17 cellular contexts compared by ENCODE assay signal in the genomic region with DNA sequence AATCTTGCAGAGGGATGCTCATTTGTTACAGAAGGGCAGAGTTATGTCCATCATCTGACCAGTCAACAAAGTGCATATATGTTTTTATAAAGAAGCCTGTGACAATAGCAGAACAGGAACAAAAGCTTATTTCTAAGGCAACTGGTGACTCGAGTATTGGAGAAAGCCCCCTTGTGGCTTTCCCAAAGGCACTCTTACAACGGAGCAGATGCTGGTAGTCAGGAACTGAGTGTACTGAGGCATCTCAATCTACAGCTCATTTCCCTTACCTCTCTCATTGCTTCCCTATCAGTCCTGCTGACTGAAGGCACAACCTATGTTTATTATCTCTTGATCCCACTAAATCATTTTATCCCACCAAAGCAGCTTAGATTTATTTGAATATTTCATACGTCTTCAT.
DNase-seq lines count a peak whose midpoint lies in the region; ATAC-seq and TF ChIP-seq lines count a peak whose summit lies in the region.
"Had no signal": no experiment of that assay in that cellular context is flagged by ENCODE, and none has a peak within 500 bp of the region (broad histone marks: within the 10 kb centered on the region; RNA-seq: fewer than 3 reads in every experiment).

No MANE protein-coding gene starts in this region.

- H3K9ac ChIP-seq in Loucy (ENCODE audit: low read depth, low read length, poor library complexity, severe bottlenecking) (no peak overlapping the region), mesendoderm (ENCODE audit: low read length) (no peak overlapping the region)

- H3K27me3 Mint-ChIP-seq in GM23338 (ENCODE audit: insufficient read depth, low read depth, poor library complexity) (peaks cover 2% of the 10 kb centered on the region), WTC11 (ENCODE audit: low read depth) (no peaks in the 10 kb centered on the region), endothelial cell (ENCODE audit: unreplicated experiment) (no peaks in the 10 kb centered on the region)
- H3K27me3 Mint-ChIP-seq: activated naive CD8-positive, alpha-beta T cell treated with anti-CD3 and anti-CD28 coated beads for 36 hours had no signal

- H3K79me1 ChIP-seq in mesendoderm (ENCODE audit: low read length), result no peaks in the 10 kb centered on the region

- H3K79me2 ChIP-seq in GM23338 (replicated peaks; ENCODE audit: insufficient read depth), result no peaks in the 10 kb centered on the region
- H3K79me2 ChIP-seq in Loucy (ENCODE audit: insufficient read depth, low read length), result no peaks in the 10 kb centered on the region
- no peaks in the 10 kb centered on the region for H3K79me2 ChIP-seq in mesendoderm (ENCODE audit: control insufficient read depth, insufficient read depth, low read length)

- peak overlapping the region; percentile 56 for H4K8ac ChIP-seq in mesendoderm (ENCODE audit: low read depth, low read length)

- CTCF ChIA-PET in WTC11 (lab: Charles Lee), result interaction anchor here (0.6 to 2.4 kb wide), 12 partner anchors 10 to 400 kb away, joined by 3 to 26 read pairs (median 4); no protein-coding TSS in a partner anchor

- H3K9me3 ChIP-seq in Loucy (ENCODE audit: insufficient read depth, low read depth, low read length), result no peaks in the 10 kb centered on the region
- H3K9me3 ChIP-seq: colonic mucosa, neutrophil had no signal

- H3K27me3 ChIP-seq in GM23338 (ENCODE audit: insufficient read depth), result no peaks in the 10 kb centered on the region
- no peaks in the 10 kb centered on the region for H3K27me3 ChIP-seq in Loucy (ENCODE audit: insufficient read depth, low read length, poor library complexity, severe bottlenecking)
- no peaks in the 10 kb centered on the region for H3K27me3 ChIP-seq in mesendoderm (ENCODE audit: insufficient read depth, low read length, poor library complexity)
- H3K27me3 ChIP-seq: colonic mucosa, esophagus muscularis mucosa, neutrophil, spleen had no signal

- ATAC-seq in GM23338, result peak; percentile 78
- peak; percentile 86 for ATAC-seq in WTC11

- H3K36me3 ChIP-seq in GM23338 (ENCODE audit: insufficient read depth), result no peaks in the 10 kb centered on the region
- no peaks in the 10 kb centered on the region for H3K36me3 ChIP-seq in Loucy (ENCODE audit: insufficient read depth, low read length)
- no peaks in the 10 kb centered on the region for H3K36me3 ChIP-seq in mesendoderm (ENCODE audit: control insufficient read depth, insufficient read depth, low read length)
- H3K36me3 ChIP-seq: colonic mucosa, esophagus muscularis mucosa, neutrophil, spleen had no signal

- DNase-seq in GM23338 (ENCODE audit: low spot score), result peak; percentile 47
- DNase-seq in WTC11 (ENCODE audit: low spot score), result no peak
- peak; percentile 56 for DNase-seq in mesendoderm
- no peak for DNase-seq in activated naive CD4-positive, alpha-beta T cell (lab: John Stamatoyannopoulos, UW)
- no peak for DNase-seq in endothelial cell (ENCODE audit: low spot score)
- DNase-seq in NOMO-1 (lab: John Stamatoyannopoulos, UW; ENCODE audit: unreplicated experiment in 2 of 2), result no peak
- DNase-seq: activated CD8-positive, alpha-beta memory T cell treated with anti-CD3 and anti-CD28 coated beads, Interleukin-2, amount 50 U/mL, for 48 hours; activated naive CD8-positive, alpha-beta T cell treated with anti-CD3 and anti-CD28 coated beads for 36 hours; colonic mucosa; NCI-H1092 treated with DMSO at 0.1 percent for 48 hours; NCI-H510A; spleen had no signal

- H2BK5ac ChIP-seq in mesendoderm (ENCODE audit: low read length), result no peak overlapping the region

- H3F3A ChIP-seq in GM23338 (replicated peaks; ENCODE audit: low read depth) (no peaks in the 10 kb centered on the region), Loucy (ENCODE audit: low read depth) (no peaks in the 10 kb centered on the region)

- no peak overlapping the region for H3K27ac ChIP-seq in GM23338 (ENCODE audit: low read depth)
- no peak overlapping the region for H3K27ac ChIP-seq in mesendoderm (ENCODE audit: low read depth, low read length)
- H3K27ac ChIP-seq: colonic mucosa, esophagus muscularis mucosa, neutrophil, SK-N-MC, spleen had no signal

- H3K4ac ChIP-seq in mesendoderm (ENCODE audit: low read depth, low read length), result no peak overlapping the region

- H3K4me1 Mint-ChIP-seq in GM23338, result no peaks in the 10 kb centered on the region
- H3K4me1 Mint-ChIP-seq in WTC11, result no peaks in the 10 kb centered on the region
- peaks cover 3% of the 10 kb centered on the region for H3K4me1 Mint-ChIP-seq in endothelial cell (ENCODE audit: unreplicated experiment)
- H3K4me1 Mint-ChIP-seq: activated naive CD8-positive, alpha-beta T cell treated with anti-CD3 and anti-CD28 coated beads for 36 hours had no signal

- no peak overlapping the region for H3K23ac ChIP-seq in mesendoderm (ENCODE audit: low read length)

- no peak overlapping the region for H3K27ac Mint-ChIP-seq in GM23338
- H3K27ac Mint-ChIP-seq in WTC11, result no peak overlapping the region
- no peak overlapping the region for H3K27ac Mint-ChIP-seq in endothelial cell (ENCODE audit: unreplicated experiment)
- H3K27ac Mint-ChIP-seq: activated naive CD8-positive, alpha-beta T cell treated with anti-CD3 and anti-CD28 coated beads for 36 hours had no signal

- H2BK15ac ChIP-seq in mesendoderm (replicated peaks; ENCODE audit: low read depth), result no peak overlapping the region

- H3K9me2 ChIP-seq in GM23338 (ENCODE audit: insufficient read depth) (no peaks in the 10 kb centered on the region; the same call in 1 of the 2 replicates), Loucy (replicated peaks; ENCODE audit: low read depth, low read length) (no peaks in the 10 kb centered on the region)

- H2BK120ac ChIP-seq in mesendoderm (ENCODE audit: low read depth, low read length), result no peak overlapping the region

- no peak overlapping the region for H3K56ac ChIP-seq in mesendoderm (ENCODE audit: low read length)

- TF ChIP-seq CTCF in GM23338 (conservative IDR thresholded peaks at IDR 0.05; ENCODE audit: low read depth in 2 of 2) (peak; percentile 42 to 52; a peak in 3 of 4 replicates), Loucy (conservative IDR thresholded peaks at IDR 0.05; ENCODE audit: low read length) (no peak), WTC11 (IDR thresholded peaks at IDR 0.05) (no peak), endothelial cell (IDR thresholded peaks at IDR 0.05; ENCODE audit: unreplicated experiment) (no peak)

- no peak overlapping the region for H3K4me3 ChIP-seq in GM23338
- peak overlapping the region; percentile 7 for H3K4me3 ChIP-seq in Loucy (ENCODE audit: low read length, poor library complexity, severe bottlenecking)
- H3K4me3 ChIP-seq in mesendoderm (ENCODE audit: low read length), result no peak overlapping the region
- H3K4me3 ChIP-seq: colonic mucosa, esophagus muscularis mucosa, lung, SK-N-MC, spleen had no signal

- no peaks in the 10 kb centered on the region for H4K20me1 ChIP-seq in GM23338 (replicated peaks; ENCODE audit: insufficient read depth)
- H4K20me1 ChIP-seq in Loucy (ENCODE audit: insufficient read depth, low read length, poor library complexity, severe bottlenecking), result no peaks in the 10 kb centered on the region

- H3K18ac ChIP-seq in mesendoderm (ENCODE audit: low read length), result no peak overlapping the region

- POLR2A ChIA-PET in WTC11 (lab: Charles Lee), result no interaction called here

- no peak overlapping the region for H3K4me2 ChIP-seq in GM23338
- H3K4me2 ChIP-seq in Loucy (ENCODE audit: low read depth, low read length, poor library complexity, severe bottlenecking), result peak overlapping the region; percentile 27
- H3K4me2 ChIP-seq in mesendoderm (ENCODE audit: low read length), result no peak overlapping the region

- no peak overlapping the region for H2AK5ac ChIP-seq in mesendoderm (ENCODE audit: low read length)

- H3K9me3 Mint-ChIP-seq in GM23338 (peaks cover 6% of the 10 kb centered on the region), WTC11 (peaks cover 21% of the 10 kb centered on the region), endothelial cell (ENCODE audit: unreplicated experiment) (no peaks in the 10 kb centered on the region)

- no peak overlapping the region for H3K4me3 Mint-ChIP-seq in GM23338
- no peak overlapping the region for H3K4me3 Mint-ChIP-seq in WTC11
- H3K4me3 Mint-ChIP-seq in endothelial cell (ENCODE audit: unreplicated experiment), result no peak overlapping the region
- H3K4me3 Mint-ChIP-seq: activated naive CD8-positive, alpha-beta T cell treated with anti-CD3 and anti-CD28 coated beads for 36 hours had no signal

- H4K5ac ChIP-seq in mesendoderm (ENCODE audit: low read length), result no peak overlapping the region

- H2AFZ ChIP-seq in GM23338, result peak overlapping the region; percentile 11; the same call in 1 of the 2 replicates
- H2AFZ ChIP-seq in Loucy (ENCODE audit: low read length), result no peak overlapping the region

- WGBS in mesendoderm (ENCODE audit: extremely low coverage, insufficient coverage, low lambda C conversion rate), result no CpG with 5 or more reads among the region's 3 CpGs

- H3K36me3 Mint-ChIP-seq in GM23338 (ENCODE audit: low read depth) (peaks cover 4% of the 10 kb centered on the region; the same call in 1 of the 3 replicates), WTC11 (peaks cover 13% of the 10 kb centered on the region), endothelial cell (ENCODE audit: low read depth, unreplicated experiment) (no peaks in the 10 kb centered on the region)
- H3K36me3 Mint-ChIP-seq: activated naive CD8-positive, alpha-beta T cell treated with anti-CD3 and anti-CD28 coated beads for 36 hours had no signal

- H3K4me1 ChIP-seq in GM23338 (ENCODE audit: insufficient read depth) (no peaks in the 10 kb centered on the region), Loucy (ENCODE audit: insufficient read depth, low read length, poor library complexity, severe bottlenecking) (no peaks in the 10 kb centered on the region), mesendoderm (ENCODE audit: control insufficient read depth, low read depth, low read length) (no peaks in the 10 kb centered on the region)
- H3K4me1 ChIP-seq: colonic mucosa, spleen had no signal

TF ChIP-seq in WTC11, 78 proteins besides CTCF, POLR2A, EP300 and RAD21 (continues in another document):
- TF ChIP-seq FOXJ3 (CRISPR knock-in tag; IDR thresholded peaks at IDR 0.05; ENCODE audit: borderline replicate concordance) (no peak), ZNF512 (CRISPR knock-in tag; IDR thresholded peaks at IDR 0.05; ENCODE audit: borderline replicate concordance) (no peak), ATF1 (CRISPR knock-in tag; IDR thresholded peaks at IDR 0.05) (no peak), TP53 (CRISPR knock-in tag; IDR thresholded peaks at IDR 0.05) (no peak), SMAD4 (CRISPR knock-in tag; IDR thresholded peaks at IDR 0.05) (no peak)

Comparison
In these comparisons a context has a peak if more than half of its experiments do, and no peak if none do; other contexts are left out.
1. DNase-seq: peak in GM23338 (single experiment) and mesendoderm (single experiment); none in WTC11 (single experiment), activated naive CD4-positive, alpha-beta T cell (0 of 4), endothelial cell (single experiment) and NOMO-1 (0 of 2).
2. CTCF ChIP-seq: peak in GM23338 (2 of 2); none in Loucy (single experiment), WTC11 (single experiment) and endothelial cell (single experiment).